ENCODE assay signal across 8 cellular contexts in the genomic region with DNA sequence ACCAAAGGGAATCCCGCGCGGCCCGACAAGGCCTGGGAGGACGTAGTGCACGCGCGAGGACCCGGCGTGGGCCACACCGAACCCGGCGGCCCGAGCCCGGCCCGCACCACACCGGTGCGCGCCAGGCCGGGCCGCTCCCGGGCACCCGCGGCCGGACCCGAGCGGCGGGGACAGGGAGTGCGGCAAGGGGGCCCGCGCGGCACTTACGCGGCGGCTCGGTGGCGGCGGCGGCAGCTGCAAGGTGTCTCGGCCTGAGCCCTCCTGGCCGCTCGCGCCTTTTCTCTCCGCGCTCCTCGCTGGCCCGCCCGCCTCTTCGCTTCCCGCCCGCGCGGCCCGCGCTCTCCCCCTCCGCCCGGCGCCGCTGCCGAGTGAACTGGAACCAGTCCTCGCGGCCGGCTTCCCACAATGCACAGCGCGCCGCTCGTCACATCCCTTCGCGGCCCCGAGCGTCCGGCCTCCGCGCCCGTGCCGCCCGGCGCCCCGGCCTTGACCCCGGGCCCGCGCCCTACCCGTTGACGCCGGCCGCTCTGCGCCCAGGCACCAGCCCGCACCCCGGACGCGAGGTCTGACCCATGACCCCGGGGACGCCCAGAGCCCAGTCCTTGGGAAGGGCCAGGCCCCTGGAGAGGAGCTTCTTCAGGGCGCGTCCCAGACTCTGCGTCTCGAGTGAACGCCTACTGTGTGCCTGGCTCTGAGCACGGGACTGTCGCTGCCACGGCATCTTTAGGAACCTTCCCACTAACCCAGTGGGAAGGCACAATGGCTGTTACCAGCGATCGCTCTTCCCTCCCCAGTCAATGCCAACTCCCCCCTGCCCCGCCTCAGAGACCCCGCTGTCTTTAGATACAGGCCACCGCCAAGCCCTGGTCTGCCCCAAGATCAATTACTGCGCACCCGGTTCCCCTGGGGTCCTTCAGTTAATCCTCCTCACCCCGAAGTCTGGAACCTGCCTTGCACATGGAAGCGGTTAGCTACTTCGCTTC. TPM values are rescaled to one million over a fixed set of nuclear protein-coding genes. Genes with fewer than 3 reads are reported as not detected.
DNase-seq lines count a peak whose midpoint lies in the region; TF ChIP-seq lines count a peak whose summit lies in the region.

Gene MACROH2A1, minus strand, starts transcription at position 377 of the 983 bp plus-strand sequence. CDS start 10,138 bp downstream, outside the sequence.

- TF ChIP-seq CTCF in GM12875 (IDR thresholded peaks at IDR 0.05; ENCODE audit: borderline replicate concordance, insufficient read depth, low read depth, low read length): no peak
- TF ChIP-seq CTCF in HFFc6 (IDR thresholded peaks at IDR 0.05): no peak
- TF ChIP-seq CTCF in ascending aorta (IDR thresholded peaks at IDR 0.05): no peak

- peak within 1 kb of the TSS; percentile 94 for H3K4me3 Mint-ChIP-seq in HFFc6

- H3K36me3 ChIP-seq in ascending aorta: no peaks in the 10 kb centered on the region

- H3K27ac ChIP-seq in ascending aorta: peak within 1 kb of the TSS; percentile 78 to 88

- H3K36me3 Mint-ChIP-seq in HFFc6 (ENCODE audit: low read depth): peaks cover 10% of the 10 kb centered on the region

- DNase-seq in HFFc6 (peak; percentile 70), NCI-H1105 (lab: John Stamatoyannopoulos, UW) (peak; percentile 64), T-helper 22 cell (ENCODE audit: low read depth) (peak; percentile 66), ascending aorta (ENCODE audit: low spot score in 2 of 2) (peak; percentile 39 to 94), hepatic stellate cell (ENCODE audit: low spot score) (peak; percentile 84), retina (peak; percentile 87), cortex of kidney (lab: John Stamatoyannopoulos, UW) (no peak)

- H3K9me3 Mint-ChIP-seq in HFFc6: no peaks in the 10 kb centered on the region

- no peaks in the 10 kb centered on the region for H3K27me3 ChIP-seq in ascending aorta

- peak within 1 kb of the TSS; percentile 81 for H3K4me3 ChIP-seq in GM12875 (ENCODE audit: low read depth, low read length)
- peak within 1 kb of the TSS; percentile 98 to 99 for H3K4me3 ChIP-seq in ascending aorta

- no peaks in the 10 kb centered on the region for H3K9me3 ChIP-seq in ascending aorta

- H3K27me3 Mint-ChIP-seq in HFFc6 (ENCODE audit: insufficient read depth): peaks cover 3% of the 10 kb centered on the region

- peak within 1 kb of the TSS; percentile 93 for H3K27ac Mint-ChIP-seq in HFFc6

- H3K4me1 ChIP-seq in ascending aorta: peaks cover 10 to 30% of the 10 kb centered on the region in 2 donors

- H3K4me1 Mint-ChIP-seq in HFFc6 (ENCODE audit: low read depth): peaks cover 59% of the 10 kb centered on the region

- intact Hi-C loops in ascending aorta (cut with DNase I): no loop called here

RNA-seq across cellular contexts. Expression of gene MACROH2A1, which starts in this region (rescaled TPM):
- 100 to 1,000 TPM; 116 to 144 (median 127) TPM for total RNA-seq in HFFc6 (2021; fragmentation: NEBNext Ultra II Directional; extraction: Animal tissue kit (Norgen Biotek cat#: 25700))
- 216 TPM for total RNA-seq in ascending aorta
